In genomic region chr17:73066148-73066884, GRCh38 we compare ENCODE assay signal across 15 cellular contexts. TPM values are rescaled to one million over a fixed set of nuclear protein-coding genes. Genes with fewer than 3 reads are reported as not detected.
DNase-seq lines count a peak whose midpoint lies in the region; ATAC-seq and TF ChIP-seq lines count a peak whose summit lies in the region.
"Had no signal": no experiment of that assay in that cellular context is flagged by ENCODE, and none has a peak within 500 bp of the region (broad histone marks: within the 10 kb centered on the region; RNA-seq: fewer than 3 reads in every experiment).

No MANE protein-coding gene starts in this region.

- no peak overlapping the region for H4K12ac ChIP-seq in trophoblast cell (ENCODE audit: low read depth, low read length)

- H4K8ac ChIP-seq in trophoblast cell (ENCODE audit: low read depth, low read length), result peak overlapping the region; percentile 41

- ATAC-seq in body of pancreas, result no peak

- H3K36me3 ChIP-seq in MG63, result peaks cover 10% of the 10 kb centered on the region
- peaks cover 2% of the 10 kb centered on the region in 2 experiments for H3K36me3 ChIP-seq in trophoblast cell (ENCODE audit: control insufficient read depth in 1 of 2, insufficient read depth in 2 of 2, low read length in 2 of 2)
- no peaks in the 10 kb centered on the region for H3K36me3 ChIP-seq in body of pancreas (replicated peaks in 1 of 2; ENCODE audit: insufficient read depth in 1 of 2, low read depth in 2 of 2)

- TF ChIP-seq CTCF in fibroblast of mammary gland (conservative IDR thresholded peaks at IDR 0.05; ENCODE audit: control insufficient read depth, insufficient read depth, low read depth, low read length) (no peak), body of pancreas (IDR thresholded peaks at IDR 0.05) (no peak)

- peak overlapping the region; percentile 82 for H2BK5ac ChIP-seq in trophoblast cell (ENCODE audit: low read depth, low read length, poor library complexity)

- H3K4ac ChIP-seq in trophoblast cell (ENCODE audit: low read depth, low read length), result peak overlapping the region; percentile 72

- H3K4me2 ChIP-seq in trophoblast cell (ENCODE audit: low read length), result no peak overlapping the region
- H3K4me2 ChIP-seq: A549; BLaER1 treated with 17β-estradiol and CSF1 and Interleukin-3, amounts not matched to agents 10 nM and 100 nM had no signal

- peak overlapping the region; percentile 95 for H4K91ac ChIP-seq in trophoblast cell (ENCODE audit: low read depth, low read length)

- H3K23ac ChIP-seq in trophoblast cell (ENCODE audit: low read length), result no peak overlapping the region

- peak overlapping the region; percentile 95 for H2BK120ac ChIP-seq in trophoblast cell (ENCODE audit: insufficient read depth, low read length, poor library complexity)

- peak overlapping the region; percentile 43 for H3K27ac ChIP-seq in trophoblast cell (ENCODE audit: low read depth, low read length)
- H3K27ac ChIP-seq in body of pancreas, result no peak overlapping the region
- H3K27ac ChIP-seq: A549 had no signal

- peak overlapping the region; percentile 97 for H2BK12ac ChIP-seq in trophoblast cell (ENCODE audit: low read length)

- H3K18ac ChIP-seq in trophoblast cell (ENCODE audit: low read length), result peak overlapping the region; percentile 85

- H3K27me3 ChIP-seq in MG63 (no peaks in the 10 kb centered on the region), trophoblast cell (ENCODE audit: insufficient read depth, low read length) (no peaks in the 10 kb centered on the region), body of pancreas (no peaks in the 10 kb centered on the region)
- H3K27me3 ChIP-seq: BLaER1 treated with 17β-estradiol and CSF1 and Interleukin-3, amounts not matched to agents 10 nM and 100 nM had no signal

- DNase-seq in NCI-H748 (lab: John Stamatoyannopoulos, UW; ENCODE audit: unreplicated experiment) (peak; percentile 16), NCI-H748 treated with DMSO at 0.1 percent for 48 hours (lab: John Stamatoyannopoulos, UW) (no peak), MG63 (peak; percentile 43), fibroblast of mammary gland (ENCODE audit: low read depth) (peak; percentile 42), trophoblast cell (no peak), body of pancreas (no peak), cardiac septum (ENCODE audit: low spot score) (no peak), GF-D8 (lab: John Stamatoyannopoulos, UW) (no peak)
- DNase-seq: NCI-H1092, NCI-H1694 treated with DMSO at 0.1 percent for 48 hours, NCI-H2107, NCI-H446 treated with DMSO at 0.1 percent for 48 hours, SHP77 had no signal

- H3K9ac ChIP-seq in trophoblast cell (ENCODE audit: low read length), result no peak overlapping the region
- H3K9ac ChIP-seq: BLaER1 treated with 17β-estradiol and CSF1 and Interleukin-3, amounts not matched to agents 10 nM and 100 nM had no signal

- peaks cover 5% of the 10 kb centered on the region for H3K79me2 ChIP-seq in trophoblast cell (ENCODE audit: control insufficient read depth, insufficient read depth, low read length, poor library complexity)

- H3K4me1 ChIP-seq in trophoblast cell (ENCODE audit: control insufficient read depth in 1 of 2, insufficient read depth in 2 of 2, low read length in 2 of 2) (peaks cover 35 to 38% of the 10 kb centered on the region in 2 experiments), body of pancreas (peaks cover 14% of the 10 kb centered on the region)
- H3K4me1 ChIP-seq: A549 had no signal

- H2AK5ac ChIP-seq in trophoblast cell (ENCODE audit: low read length), result peak overlapping the region; percentile 97

- peaks cover 41% of the 10 kb centered on the region for H3K79me1 ChIP-seq in trophoblast cell (ENCODE audit: low read length)

- no CpG with 5 or more reads among the region's 2 CpGs for WGBS in trophoblast cell (ENCODE audit: extremely low coverage, insufficient coverage, insufficient read length)
- WGBS in body of pancreas, 2 donors, result 100% methylated on average over 2 of the region's 2 CpGs; no CpG with 5 or more reads in 1 of the 2 donors

- intact Hi-C loops in body of pancreas (cut with DNase I), result no loop called here
- intact Hi-C loops in cardiac septum (cut with DNase I), result no loop called here

- TF ChIP-seq POLR2A in body of pancreas (IDR thresholded peaks at IDR 0.05), result no peak

- H3K9me3 ChIP-seq in MG63 (0 out of 2 replicates have a peak, but pooled peaks cover 4% of the 10 kb centered on the region), trophoblast cell (ENCODE audit: insufficient read depth, low read depth, low read length) (peaks cover 1% of the 10 kb centered on the region), body of pancreas (no peaks in the 10 kb centered on the region)
- H3K9me3 ChIP-seq: A549 had no signal

- no peak overlapping the region for H2AFZ ChIP-seq in trophoblast cell (ENCODE audit: insufficient read depth, low read length, poor library complexity)

- H3K14ac ChIP-seq in trophoblast cell (ENCODE audit: low read length), result peak overlapping the region; percentile 82

- no peak overlapping the region for H3K4me3 ChIP-seq in MG63
- H3K4me3 ChIP-seq in fibroblast of mammary gland (ENCODE audit: control insufficient read depth, low read depth, low read length), result no peak overlapping the region
- H3K4me3 ChIP-seq in trophoblast cell (ENCODE audit: low read depth, low read length), result no peak overlapping the region
- no peak overlapping the region for H3K4me3 ChIP-seq in body of pancreas
- H3K4me3 ChIP-seq: A549; BLaER1 treated with 17β-estradiol and CSF1 and Interleukin-3, amounts not matched to agents 10 nM and 100 nM had no signal

RNA-seq across cellular contexts. Expression of gene SLC39A11, which starts 26.2 kb away (rescaled TPM):
- 9.4 and 13.7 TPM in 2 replicates for total RNA-seq in MG63 (2014; rRNA removed; shearing (Covaris generic); ENCODE audit: low replicate concordance)
- polyA plus RNA-seq in trophoblast cell (2013), result 19.4 and 20.0 TPM in 2 replicates
- total RNA-seq in body of pancreas, result 10 to 100 TPM; 27.8 to 39.6 TPM
- total RNA-seq in cardiac septum, result 7.2 TPM

Comparison
In these comparisons a context has a peak if more than half of its experiments do, and no peak if none do; other contexts are left out.
1. DNase-seq: peak in NCI-H748 (single experiment), MG63 (single experiment) and fibroblast of mammary gland (single experiment); none in NCI-H748 treated with DMSO at 0.1 percent for 48 hours (single experiment), trophoblast cell (0 of 2), body of pancreas (0 of 4), cardiac septum (single experiment) and GF-D8 (single experiment).